ENCODE assay signal across 21 cellular contexts in genomic region chr3:124512881-124513609, GRCh38.
DNase-seq lines count a peak whose midpoint lies in the region; ATAC-seq, FAIRE-seq and TF ChIP-seq lines count a peak whose summit lies in the region.
"Had no signal": no experiment of that assay in that cellular context is flagged by ENCODE, and none has a peak within 500 bp of the region (broad histone marks: within the 10 kb centered on the region; RNA-seq: fewer than 3 reads in every experiment).

No MANE protein-coding gene starts in this region.

- in situ Hi-C loops in HepG2 (cut with HindIII; ENCODE audit: extremely low pct_ligation_motif_present, low pct_unique_long_range_greater_than_20kb), result no loop called here

- H3K4me1 Mint-ChIP-seq in H9 (peaks cover 10 to 15% of the 10 kb centered on the region in 2 experiments), glutamatergic neuron (ENCODE audit: low read depth, unreplicated experiment) (peaks cover 3% of the 10 kb centered on the region)
- no peaks in the 10 kb centered on the region for H3K4me1 Mint-ChIP-seq in activated naive CD4-positive, alpha-beta T cell treated with anti-CD3 and anti-CD28 coated beads for 36 hours (ENCODE audit: low read depth)

- BruUV-seq in HepG2 (replicated peaks; lab: Mats Ljungman, UMichigan), result no TSS peak

- H3K9me3 Mint-ChIP-seq in H9, result no peaks in the 10 kb centered on the region
- H3K9me3 Mint-ChIP-seq in activated naive CD4-positive, alpha-beta T cell treated with anti-CD3 and anti-CD28 coated beads for 36 hours, result no peaks in the 10 kb centered on the region
- peaks cover 2% of the 10 kb centered on the region for H3K9me3 Mint-ChIP-seq in glutamatergic neuron (ENCODE audit: unreplicated experiment)
- H3K9me3 Mint-ChIP-seq: CD8-positive, alpha-beta T cell; nephron had no signal

- no peak overlapping the region for H4K91ac ChIP-seq in H9 (ENCODE audit: insufficient read length, low read depth, low read length)

- no peak overlapping the region for H3K4ac ChIP-seq in H9 (ENCODE audit: low read depth, low read length)

- H3K27ac Mint-ChIP-seq in H9 (peak overlapping the region; percentile 59 to 85 (median 72); a peak in 6 of 7 replicates), glutamatergic neuron (ENCODE audit: unreplicated experiment) (no peak overlapping the region)
- H3K27ac Mint-ChIP-seq in activated naive CD4-positive, alpha-beta T cell treated with anti-CD3 and anti-CD28 coated beads for 36 hours, result no peak overlapping the region
- H3K27ac Mint-ChIP-seq: activated naive CD8-positive, alpha-beta T cell; CD8-positive, alpha-beta T cell had no signal

- H3K36me3 ChIP-seq in HepG2 (replicated peaks in 1 of 2; ENCODE audit: control insufficient read depth in 1 of 2, insufficient read depth in 2 of 2, low read length in 2 of 2) (no peaks in the 10 kb centered on the region), testis (ENCODE audit: low read depth, missing control alignments) (no peaks in the 10 kb centered on the region)
- H3K36me3 ChIP-seq: MG63, Peyer's patch had no signal

- intact Hi-C loops in HepG2 (cut with micrococcal nuclease; ENCODE audit: unreplicated experiment), result no loop called here
- intact Hi-C loops in testis (cut with DNase I; ENCODE audit: low total_unique reads), result no loop called here
- intact Hi-C loops in activated naive CD4-positive, alpha-beta T cell treated with anti-CD3 and anti-CD28 coated beads for 36 hours (cut with micrococcal nuclease), result no loop called here

- peak; percentile 68 for FAIRE-seq in HepG2 (lab: Jason Lieb, UNC)
- FAIRE-seq: colon had no signal

- WGBS in H9 (ENCODE audit: extremely low coverage, insufficient read length, low lambda C conversion rate), result no CpG with 5 or more reads among the region's 8 CpGs
- WGBS in HepG2 (ENCODE audit: low lambda C conversion rate), result 13% methylated on average over 8 of the region's 8 CpGs
- 47 to 67% methylated on average over 8 of the region's 8 CpGs for WGBS in testis, 2 donors

- no peak overlapping the region for H3K23ac ChIP-seq in H9 (ENCODE audit: insufficient read length, low read depth, low read length)

- TF ChIP-seq RAD21 in HepG2 (CRISPR knock-in tag; IDR thresholded peaks at IDR 0.05), result no peak

- H3K4me3 Mint-ChIP-seq in H9, result no peak overlapping the region
- no peak overlapping the region for H3K4me3 Mint-ChIP-seq in activated naive CD4-positive, alpha-beta T cell treated with anti-CD3 and anti-CD28 coated beads for 36 hours
- H3K4me3 Mint-ChIP-seq in glutamatergic neuron (ENCODE audit: unreplicated experiment), result no peak overlapping the region
- H3K4me3 Mint-ChIP-seq: activated naive CD8-positive, alpha-beta T cell; CD8-positive, alpha-beta T cell; nephron had no signal

- H4K8ac ChIP-seq in H9 (replicated peaks; ENCODE audit: insufficient read length, low read depth, low read length), result no peak overlapping the region

- H3K27me3 ChIP-seq in H9 (ENCODE audit: insufficient read depth, low read length), result no peaks in the 10 kb centered on the region
- peaks cover 0 to 19% of the 10 kb centered on the region in 2 experiments; a peak in 4 of 5 replicates for H3K27me3 ChIP-seq in HepG2 (ENCODE audit: control insufficient read depth in 1 of 2, insufficient read depth in 2 of 2, low read length in 2 of 2)
- no peaks in the 10 kb centered on the region for H3K27me3 ChIP-seq in testis
- H3K27me3 ChIP-seq: MG63, Peyer's patch had no signal

- no peak overlapping the region for H3K4me2 ChIP-seq in H9 (ENCODE audit: insufficient read depth, insufficient read length, low read length)
- peak overlapping the region; percentile 75 for H3K4me2 ChIP-seq in HepG2 (ENCODE audit: low read depth, low read length)

- peak overlapping the region in 1 of 3 experiments; percentile 51; a peak in 2 of 6 replicates for H3K4me3 ChIP-seq in HepG2 (replicated peaks in 1 of 3; ENCODE audit: insufficient read depth in 1 of 3, low read depth in 2 of 3, low read length in 3 of 3)
- H3K4me3 ChIP-seq in testis, result no peak overlapping the region
- H3K4me3 ChIP-seq: MG63, Peyer's patch, psoas muscle, SK-N-MC, skin epidermis had no signal

- H4K20me1 ChIP-seq in H9 (ENCODE audit: control insufficient read depth, insufficient read depth, insufficient read length) (no peaks in the 10 kb centered on the region), HepG2 (ENCODE audit: insufficient read depth, low read length) (no peaks in the 10 kb centered on the region)

- no peak overlapping the region for H2BK12ac ChIP-seq in H9 (ENCODE audit: insufficient read length, low read depth, low read length)

- H3K23me2 ChIP-seq in H9 (ENCODE audit: insufficient read length, low read depth, low read length, poor library complexity, severe bottlenecking), result no peaks in the 10 kb centered on the region

- DNase-seq in H9 (peak; percentile 41), SW480 (ENCODE audit: low spot score) (peak; percentile 34), HepG2 (ENCODE audit: low spot score) (peak; percentile 61), testis (peak; percentile 75), glutamatergic neuron (no peak)
- DNase-seq in activated naive CD4-positive, alpha-beta T cell treated with anti-CD3 and anti-CD28 coated beads for 36 hours, result no peak
- DNase-seq: CD8-positive, alpha-beta T cell; islet precursor cell; mammary epithelial cell; MG63; NCI-H1436 treated with DMSO at 0.1 percent for 48 hours; Peyer's patch; psoas muscle; T-helper 9 cell had no signal

- H2BK20ac ChIP-seq in H9 (ENCODE audit: low read depth, low read length, poor library complexity, severe bottlenecking), result no peak overlapping the region

- peak overlapping the region; percentile 76 for H3K14ac ChIP-seq in H9 (ENCODE audit: insufficient read depth, low read length)

- TF ChIP-seq CTCF in H9 (conservative IDR thresholded peaks at IDR 0.05), result no peak; the same call in 2 of the 3 replicates
- TF ChIP-seq CTCF in HepG2 (CRISPR knock-in tag; IDR thresholded peaks at IDR 0.05), result peak; percentile 53
- no peak for TF ChIP-seq CTCF in testis (IDR thresholded peaks at IDR 0.05)
- no peak for TF ChIP-seq CTCF in glutamatergic neuron (IDR thresholded peaks at IDR 0.05; ENCODE audit: partially characterized antibody, unreplicated experiment)

- H2AFZ ChIP-seq in H9 (ENCODE audit: low read length) (no peak overlapping the region), HepG2 (ENCODE audit: low read length) (peak overlapping the region; percentile 74)

- H3K79me2 ChIP-seq in H9 (ENCODE audit: insufficient read depth, low read length) (no peaks in the 10 kb centered on the region), HepG2 (ENCODE audit: insufficient read depth, low read length) (no peaks in the 10 kb centered on the region)

- H3K4me1 ChIP-seq in H9 (ENCODE audit: insufficient read depth, low read length), result no peaks in the 10 kb centered on the region; the same call in 1 of the 2 replicates
- H3K4me1 ChIP-seq in HepG2 (ENCODE audit: insufficient read depth, low read length), result peaks cover 13% of the 10 kb centered on the region
- peaks cover 34% of the 10 kb centered on the region for H3K4me1 ChIP-seq in testis
- H3K4me1 ChIP-seq: Peyer's patch, psoas muscle had no signal

- no peak overlapping the region for H2AK5ac ChIP-seq in H9 (ENCODE audit: insufficient read length, low read length)

- H3K27me3 Mint-ChIP-seq in H9 (ENCODE audit: low read depth), result no peaks in the 10 kb centered on the region; the same call in 1 of the 2 replicates
- H3K27me3 Mint-ChIP-seq in activated naive CD4-positive, alpha-beta T cell treated with anti-CD3 and anti-CD28 coated beads for 36 hours (ENCODE audit: low read depth), result peaks cover 21% of the 10 kb centered on the region
- H3K27me3 Mint-ChIP-seq in glutamatergic neuron (ENCODE audit: unreplicated experiment), result peaks cover 10% of the 10 kb centered on the region

- H3K79me1 ChIP-seq in H9 (ENCODE audit: insufficient read depth, low read depth, low read length, poor library complexity, severe bottlenecking), result no peaks in the 10 kb centered on the region

- TF ChIP-seq EP300 in HepG2 (IDR thresholded peaks at IDR 0.05; ENCODE audit: low read depth in 2 of 2, low read length in 2 of 2) (no peak), HepG2 (CRISPR knock-in tag; IDR thresholded peaks at IDR 0.05; ENCODE audit: borderline replicate concordance) (no peak)

- H3T11ph ChIP-seq in H9 (ENCODE audit: low read length), result no peak overlapping the region

- H3K36me3 Mint-ChIP-seq in H9 (ENCODE audit: insufficient read depth in 1 of 3, low read depth in 3 of 3) (no peaks in the 10 kb centered on the region), glutamatergic neuron (ENCODE audit: unreplicated experiment) (peaks cover 2% of the 10 kb centered on the region)
- H3K36me3 Mint-ChIP-seq in activated naive CD4-positive, alpha-beta T cell treated with anti-CD3 and anti-CD28 coated beads for 36 hours (ENCODE audit: low read depth), result no peaks in the 10 kb centered on the region
- H3K36me3 Mint-ChIP-seq: activated naive CD8-positive, alpha-beta T cell; CD8-positive, alpha-beta T cell had no signal

- H3K9me3 ChIP-seq in H9 (ENCODE audit: control insufficient read depth, low read depth, low read length) (no peaks in the 10 kb centered on the region), HepG2 (ENCODE audit: low read length) (no peaks in the 10 kb centered on the region), testis (no peaks in the 10 kb centered on the region)
- H3K9me3 ChIP-seq: MG63, Peyer's patch, psoas muscle had no signal

- no peak overlapping the region for H3K9ac ChIP-seq in H9 (ENCODE audit: extremely low read depth, insufficient read length, low read length)
- H3K9ac ChIP-seq in HepG2 (ENCODE audit: insufficient read depth, low read depth, low read length), result no peak overlapping the region

- H3K18ac ChIP-seq in H9 (ENCODE audit: insufficient read length, low read depth, low read length), result no peak overlapping the region

- H4K5ac ChIP-seq in H9 (ENCODE audit: insufficient read length, low read depth, low read length), result no peak overlapping the region

- H2BK15ac ChIP-seq in H9 (ENCODE audit: low read depth, low read length), result no peak overlapping the region

- no peak overlapping the region for H2BK5ac ChIP-seq in H9 (ENCODE audit: insufficient read length, low read length)

- peak; percentile 93 for ATAC-seq in HepG2
- ATAC-seq in GM18907 (IDR thresholded peaks at IDR 0.05; ENCODE audit: unreplicated experiment), result no peak
- ATAC-seq: activated CD4-positive, CD25-positive, alpha-beta regulatory T cell treated with anti-CD3 and anti-CD28 coated beads, Interleukin-2, amount 50 U/mL, for 24 hours; CD8-positive, alpha-beta T cell; psoas muscle had no signal

- H3K27ac ChIP-seq in H9 (ENCODE audit: insufficient read length, low read depth, low read length) (no peak overlapping the region), HepG2 (ENCODE audit: extremely low read length, insufficient read depth, low read length) (peak overlapping the region; percentile 12), testis (peak overlapping the region; percentile 31 to 51)
- H3K27ac ChIP-seq: Peyer's patch, psoas muscle, SK-N-MC, skin epidermis had no signal

- CTCF ChIA-PET in HepG2 (lab: Yijun Ruan, JAX; ENCODE audit: low intra/inter-chr PET ratio, low total read pairs), result no interaction called here
- CTCF ChIA-PET in activated naive CD4-positive, alpha-beta T cell treated with anti-CD3 and anti-CD28 coated beads for 36 hours (lab: Charles Lee), result interaction anchor here (0.6 to 1.7 kb wide), 2 partner anchors 36 to 995 kb away, joined by 3 read pairs; no protein-coding TSS in a partner anchor

- POLR2A ChIA-PET in HepG2 (lab: Yijun Ruan, JAX), result no interaction called here

- no peak overlapping the region for H3K56ac ChIP-seq in H9 (ENCODE audit: insufficient read length, low read depth, low read length)

- TF ChIP-seq POLR2A in HepG2 (IDR thresholded peaks at IDR 0.05; ENCODE audit: insufficient read depth in 1 of 2, low read depth in 2 of 2, low read length in 2 of 2) (no peak), testis (IDR thresholded peaks at IDR 0.05) (no peak)

- no peak overlapping the region for H2BK120ac ChIP-seq in H9 (ENCODE audit: low read depth, low read length, poor library complexity, severe bottlenecking)

Comparison
In these comparisons a context has a peak if more than half of its experiments do, and no peak if none do; other contexts are left out.
1. DNase-seq: peak in H9 (single experiment), SW480 (single experiment), HepG2 (single experiment) and testis (single experiment); none in activated naive CD4-positive, alpha-beta T cell treated with anti-CD3 and anti-CD28 coated beads for 36 hours (single experiment) and glutamatergic neuron (single experiment).
2. H3K27ac Mint-ChIP-seq: peak in H9 (3 of 3); none in activated naive CD4-positive, alpha-beta T cell treated with anti-CD3 and anti-CD28 coated beads for 36 hours (single experiment) and glutamatergic neuron (single experiment).